ENCODE assay signal across 9 cellular contexts in genomic region chr1:183989078-183989577, GRCh38. TPM values are rescaled to one million over a fixed set of nuclear protein-coding genes. Genes with fewer than 3 reads are reported as not detected.
DNase-seq lines count a peak whose midpoint lies in the region; ATAC-seq and TF ChIP-seq lines count a peak whose summit lies in the region.
"Had no signal": no experiment of that assay in that cellular context is flagged by ENCODE, and none has a peak within 500 bp of the region (broad histone marks: within the 10 kb centered on the region; RNA-seq: fewer than 3 reads in every experiment).

No MANE protein-coding gene starts in this region.

- H3K9me3 Mint-ChIP-seq in activated CD4-positive, alpha-beta memory T cell treated with anti-CD3 and anti-CD28 coated beads for 36 hours, result no peaks in the 10 kb centered on the region
- H3K9me3 Mint-ChIP-seq in activated CD4-positive, alpha-beta memory T cell treated with anti-CD3 and anti-CD28 coated beads, Interleukin-2, amount 10 ng/mL, durations not matched to agents 7 days and 5 days, result no peaks in the 10 kb centered on the region

- no peak overlapping the region for H3K27ac Mint-ChIP-seq in activated CD4-positive, alpha-beta memory T cell treated with anti-CD3 and anti-CD28 coated beads for 36 hours
- H3K27ac Mint-ChIP-seq in activated CD4-positive, alpha-beta memory T cell treated with anti-CD3 and anti-CD28 coated beads, Interleukin-2, amount 10 ng/mL, durations not matched to agents 7 days and 5 days, result no peak overlapping the region

- H3K4me3 ChIP-seq in gastroesophageal sphincter, result no peak overlapping the region
- H3K4me3 ChIP-seq: skin epidermis had no signal

- TF ChIP-seq CTCF in gastroesophageal sphincter (IDR thresholded peaks at IDR 0.05), result no peak

- no peaks in the 10 kb centered on the region for H3K27me3 Mint-ChIP-seq in activated CD4-positive, alpha-beta memory T cell treated with anti-CD3 and anti-CD28 coated beads for 36 hours
- H3K27me3 Mint-ChIP-seq in activated CD4-positive, alpha-beta memory T cell treated with anti-CD3 and anti-CD28 coated beads, Interleukin-2, amount 10 ng/mL, durations not matched to agents 7 days and 5 days, result no peaks in the 10 kb centered on the region

- H3K4me3 Mint-ChIP-seq in activated CD4-positive, alpha-beta memory T cell treated with anti-CD3 and anti-CD28 coated beads for 36 hours, result no peak overlapping the region
- H3K4me3 Mint-ChIP-seq in activated CD4-positive, alpha-beta memory T cell treated with anti-CD3 and anti-CD28 coated beads, Interleukin-2, amount 10 ng/mL, durations not matched to agents 7 days and 5 days, result no peak overlapping the region

- ATAC-seq in HG02759 (IDR thresholded peaks at IDR 0.05; ENCODE audit: unreplicated experiment) (peak; percentile 94), gastroesophageal sphincter (peak; percentile 66)

- DNase-seq in activated CD4-positive, alpha-beta memory T cell treated with anti-CD3 and anti-CD28 coated beads for 36 hours, result peak; percentile 79
- DNase-seq in activated CD4-positive, alpha-beta memory T cell treated with anti-CD3 and anti-CD28 coated beads, Interleukin-2, amount 10 ng/mL, durations not matched to agents 7 days and 5 days, result no peak
- DNase-seq in RPMI7951 (ENCODE audit: low read depth) (peak; percentile 79), NCI-H524 treated with DMSO at 0.1 percent for 48 hours (lab: John Stamatoyannopoulos, UW) (no peak)
- peak in 2 of 3 donors; percentile 2 to 35 for DNase-seq in stimulated activated CD4-positive, alpha-beta T cell treated with anti-CD3 and anti-CD28 coated beads, TNF-alpha, amount 100 ng/mL, for 48 hours (ENCODE audit: low read depth in 3 of 3)
- DNase-seq in effector CD8-positive, alpha-beta T cell (lab: John Stamatoyannopoulos, UW), result no peak

- TF ChIP-seq EP300 in gastroesophageal sphincter (IDR thresholded peaks at IDR 0.05), result no peak

- peaks cover 19% of the 10 kb centered on the region for H3K4me1 Mint-ChIP-seq in activated CD4-positive, alpha-beta memory T cell treated with anti-CD3 and anti-CD28 coated beads for 36 hours (ENCODE audit: low read depth)
- H3K4me1 Mint-ChIP-seq in activated CD4-positive, alpha-beta memory T cell treated with anti-CD3 and anti-CD28 coated beads, Interleukin-2, amount 10 ng/mL, durations not matched to agents 7 days and 5 days, result peaks cover 19% of the 10 kb centered on the region

- intact Hi-C loops in activated CD4-positive, alpha-beta memory T cell treated with anti-CD3 and anti-CD28 coated beads for 36 hours (cut with micrococcal nuclease), result loop anchor here (1.0 to 2.0 kb wide), 2 partner anchors 32 to 48 kb away; partner anchors contain the start of gene COLGALT2

- no peaks in the 10 kb centered on the region for H3K36me3 ChIP-seq in gastroesophageal sphincter

- no peaks in the 10 kb centered on the region for H3K4me1 ChIP-seq in gastroesophageal sphincter

- TF ChIP-seq POLR2A in gastroesophageal sphincter (IDR thresholded peaks at IDR 0.05), result no peak

- WGBS in gastroesophageal sphincter (ENCODE audit: low coverage in 1 of 2), 2 donors, result 69 to 88% methylated on average over 1 to 4 of the region's 4 CpGs

- POLR2A ChIA-PET in activated CD4-positive, alpha-beta memory T cell treated with anti-CD3 and anti-CD28 coated beads for 36 hours (lab: Charles Lee), result no interaction called here
- POLR2A ChIA-PET in activated CD4-positive, alpha-beta memory T cell treated with anti-CD3 and anti-CD28 coated beads, Interleukin-2, amount 10 ng/mL, durations not matched to agents 7 days and 5 days (lab: Charles Lee), result no interaction called here

- no peaks in the 10 kb centered on the region for H3K9me3 ChIP-seq in gastroesophageal sphincter

- H3K27ac ChIP-seq in gastroesophageal sphincter, result no peak overlapping the region
- H3K27ac ChIP-seq: skin epidermis had no signal

- H3K27me3 ChIP-seq in gastroesophageal sphincter, result no peaks in the 10 kb centered on the region

- CTCF ChIA-PET in activated CD4-positive, alpha-beta memory T cell treated with anti-CD3 and anti-CD28 coated beads for 36 hours (lab: Charles Lee), result no interaction called here
- CTCF ChIA-PET in activated CD4-positive, alpha-beta memory T cell treated with anti-CD3 and anti-CD28 coated beads, Interleukin-2, amount 10 ng/mL, durations not matched to agents 7 days and 5 days (lab: Charles Lee), result no interaction called here

- H3K36me3 Mint-ChIP-seq in activated CD4-positive, alpha-beta memory T cell treated with anti-CD3 and anti-CD28 coated beads for 36 hours, result no peaks in the 10 kb centered on the region
- H3K36me3 Mint-ChIP-seq in activated CD4-positive, alpha-beta memory T cell treated with anti-CD3 and anti-CD28 coated beads, Interleukin-2, amount 10 ng/mL, durations not matched to agents 7 days and 5 days (ENCODE audit: low read depth), result no peaks in the 10 kb centered on the region

RNA-seq across cellular contexts. Expression of gene COLGALT2, which starts 48.4 kb away (rescaled TPM):
- 1 to 10 TPM; 2.3 to 2.5 TPM for total RNA-seq in activated CD4-positive, alpha-beta memory T cell treated with anti-CD3 and anti-CD28 coated beads for 36 hours
- total RNA-seq in activated CD4-positive, alpha-beta memory T cell treated with anti-CD3 and anti-CD28 coated beads, Interleukin-2, amount 10 ng/mL, durations not matched to agents 7 days and 5 days, result 1 to 10 TPM; 2.6 to 2.9 TPM
- total RNA-seq in RPMI7951 (2014; rRNA removed; shearing (Covaris generic)), result 0.59 and 0.96 TPM in 2 replicates
- 1 to 10 TPM; 2.8 to 5.6 (median 3.1) TPM for total RNA-seq in gastroesophageal sphincter

Comparison
In these comparisons a context has a peak if more than half of its experiments do, and no peak if none do; other contexts are left out.
1. DNase-seq: peak in activated CD4-positive, alpha-beta memory T cell treated with anti-CD3 and anti-CD28 coated beads for 36 hours (single experiment), RPMI7951 (single experiment) and stimulated activated CD4-positive, alpha-beta T cell treated with anti-CD3 and anti-CD28 coated beads, TNF-alpha, amount 100 ng/mL, for 48 hours (2 of 3); none in activated CD4-positive, alpha-beta memory T cell treated with anti-CD3 and anti-CD28 coated beads, Interleukin-2, amount 10 ng/mL, durations not matched to agents 7 days and 5 days (single experiment), NCI-H524 treated with DMSO at 0.1 percent for 48 hours (single experiment) and effector CD8-positive, alpha-beta T cell (single experiment).